In genomic region chr17:12438813-12439586, GRCh38 we compare ENCODE assay signal across 1 cellular context.
TF ChIP-seq lines count a peak whose summit lies in the region.

No MANE protein-coding gene starts in this region.

TF ChIP-seq in K562, 482 proteins besides CTCF, POLR2A, EP300 and RAD21 (continued from another document and continues in another):
- no peak for TF ChIP-seq ATF6 (CRISPR knock-in tag; IDR thresholded peaks at IDR 0.05)
- TF ChIP-seq ELK1 (CRISPR knock-in tag; IDR thresholded peaks at IDR 0.05), result no peak
- no peak for TF ChIP-seq ZFX (CRISPR knock-in tag; IDR thresholded peaks at IDR 0.05)
- TF ChIP-seq ZSCAN29 (IDR thresholded peaks at IDR 0.05), result no peak
- no peak for TF ChIP-seq JUN (IDR thresholded peaks at IDR 0.05; ENCODE audit: borderline replicate concordance, low read depth, low read length)
- no peak for TF ChIP-seq JUN (CRISPR knock-in tag; IDR thresholded peaks at IDR 0.05; ENCODE audit: borderline replicate concordance)
- TF ChIP-seq ZNF212 (CRISPR knock-in tag; IDR thresholded peaks at IDR 0.05), result 0 out of 2 replicates have a peak, but pooled peaks have one; percentile 59
- TF ChIP-seq FOXA1 (IDR thresholded peaks at IDR 0.05; ENCODE audit: borderline replicate concordance), result no peak
- TF ChIP-seq FOS (IDR thresholded peaks at IDR 0.05; ENCODE audit: extremely low read depth, insufficient read length), result no peak
- TF ChIP-seq SMARCC2 (IDR thresholded peaks at IDR 0.05; ENCODE audit: low read depth), result peak; percentile 53; the same call in 1 of the 2 replicates
- TF ChIP-seq DNMT1 (IDR thresholded peaks at IDR 0.05), result no peak
- TF ChIP-seq GABPB1 (CRISPR knock-in tag; IDR thresholded peaks at IDR 0.05), result no peak
- no peak for TF ChIP-seq BRD9 (IDR thresholded peaks at IDR 0.05; ENCODE audit: low read depth, partially characterized antibody)
- no peak for TF ChIP-seq PHTF2 (CRISPR knock-in tag; IDR thresholded peaks at IDR 0.05)
- TF ChIP-seq LARP7 (IDR thresholded peaks at IDR 0.05), result no peak
- no peak for TF ChIP-seq TRIM25 (IDR thresholded peaks at IDR 0.05; ENCODE audit: borderline replicate concordance)
- TF ChIP-seq ZNF511 (CRISPR knock-in tag; IDR thresholded peaks at IDR 0.05), result no peak
- no peak for TF ChIP-seq ZNF408 (CRISPR knock-in tag; IDR thresholded peaks at IDR 0.05; ENCODE audit: low read depth)
- TF ChIP-seq E2F4 (CRISPR knock-in tag; IDR thresholded peaks at IDR 0.05; ENCODE audit: low read depth), result no peak
- TF ChIP-seq HDAC3 (IDR thresholded peaks at IDR 0.05; ENCODE audit: borderline replicate concordance, partially characterized antibody), result peak; percentile 84
- peak; percentile 87 for TF ChIP-seq DPF2 (IDR thresholded peaks at IDR 0.05)
- no peak for TF ChIP-seq KAT8 (IDR thresholded peaks at IDR 0.05; ENCODE audit: low read depth)
- TF ChIP-seq E2F1 (CRISPR knock-in tag; IDR thresholded peaks at IDR 0.05), result no peak
- no peak for TF ChIP-seq YY1 (IDR thresholded peaks at IDR 0.05; ENCODE audit: borderline replicate concordance in 1 of 3, control insufficient read depth in 1 of 3, extremely low read depth in 1 of 3, insufficient read depth in 3 of 3, insufficient read length in 1 of 3, insufficient replicate concordance in 2 of 3, low read depth in 1 of 3, low read length in 2 of 3)
- TF ChIP-seq SRSF1 (IDR thresholded peaks at IDR 0.05; ENCODE audit: low read depth, low read length), result no peak
- no peak for TF ChIP-seq ZNF444 (CRISPR knock-in tag; IDR thresholded peaks at IDR 0.05)
- TF ChIP-seq CREB5 (CRISPR knock-in tag; IDR thresholded peaks at IDR 0.05), result peak; percentile 91
- 0 out of 2 replicates have a peak, but pooled peaks have one; percentile 45 for TF ChIP-seq MTA1 (IDR thresholded peaks at IDR 0.05; ENCODE audit: borderline replicate concordance)
- TF ChIP-seq MLX (CRISPR knock-in tag; conservative IDR thresholded peaks at IDR 0.05), result no peak
- no peak for TF ChIP-seq RBM22 (IDR thresholded peaks at IDR 0.05; ENCODE audit: low read depth, low read length, poor library complexity, severe bottlenecking)
- peak; percentile 73 to 83 for TF ChIP-seq KDM1A (IDR thresholded peaks at IDR 0.05)
- no peak for TF ChIP-seq THRA (IDR thresholded peaks at IDR 0.05)
- TF ChIP-seq NEUROD1 (IDR thresholded peaks at IDR 0.05; ENCODE audit: borderline replicate concordance, low read depth, low read length, partially characterized antibody), result no peak
- TF ChIP-seq FOXM1 (IDR thresholded peaks at IDR 0.05; ENCODE audit: low read depth), result peak; percentile 89
- TF ChIP-seq FOXM1 (CRISPR knock-in tag; IDR thresholded peaks at IDR 0.05; ENCODE audit: low read depth), result no peak
- no peak for TF ChIP-seq POLR2B (IDR thresholded peaks at IDR 0.05; ENCODE audit: low read depth, partially characterized antibody)
- no peak for TF ChIP-seq HEY1 (CRISPR knock-in tag; IDR thresholded peaks at IDR 0.05; ENCODE audit: borderline replicate concordance)
- TF ChIP-seq SRSF7 (optimal IDR thresholded peaks at IDR 0.05; ENCODE audit: low read depth, low read length), result no peak
- TF ChIP-seq ZBTB26 (CRISPR knock-in tag; IDR thresholded peaks at IDR 0.05), result no peak; the same call in 1 of the 2 replicates
- TF ChIP-seq NCOA4 (IDR thresholded peaks at IDR 0.05; ENCODE audit: partially characterized antibody), result no peak
- no peak for TF ChIP-seq ZNF785 (CRISPR knock-in tag; IDR thresholded peaks at IDR 0.05)
- peak; percentile 88 for TF ChIP-seq TEAD2 (tag; IDR thresholded peaks at IDR 0.05)
- peak; percentile 87 for TF ChIP-seq HINFP (tag; conservative IDR thresholded peaks at IDR 0.05; ENCODE audit: low read depth)
- TF ChIP-seq ZNF445 (CRISPR knock-in tag; IDR thresholded peaks at IDR 0.05; ENCODE audit: low read depth), result 0 out of 2 replicates have a peak, but pooled peaks have one; percentile 59
- no peak for TF ChIP-seq NELFE (IDR thresholded peaks at IDR 0.05; ENCODE audit: insufficient read depth, insufficient read length)
- TF ChIP-seq FOXK1 (CRISPR knock-in tag; IDR thresholded peaks at IDR 0.05; ENCODE audit: borderline replicate concordance), result no peak
- no peak for TF ChIP-seq XRCC3 (IDR thresholded peaks at IDR 0.05)
- TF ChIP-seq ESRRA (IDR thresholded peaks at IDR 0.05; ENCODE audit: borderline replicate concordance, low read depth), result no peak
- TF ChIP-seq BRF2 (IDR thresholded peaks at IDR 0.05; ENCODE audit: borderline replicate concordance, insufficient read depth, insufficient read length), result no peak
- peak; percentile 84; the same call in 1 of the 2 replicates for TF ChIP-seq FOXO4 (CRISPR knock-in tag; IDR thresholded peaks at IDR 0.05)
- no peak for TF ChIP-seq BHLHE40 (IDR thresholded peaks at IDR 0.05; ENCODE audit: low read length)
- peak; percentile 95 for TF ChIP-seq GTF2A2 (tag; IDR thresholded peaks at IDR 0.05)
